10 cellular contexts compared by ENCODE assay signal in the genomic region with DNA sequence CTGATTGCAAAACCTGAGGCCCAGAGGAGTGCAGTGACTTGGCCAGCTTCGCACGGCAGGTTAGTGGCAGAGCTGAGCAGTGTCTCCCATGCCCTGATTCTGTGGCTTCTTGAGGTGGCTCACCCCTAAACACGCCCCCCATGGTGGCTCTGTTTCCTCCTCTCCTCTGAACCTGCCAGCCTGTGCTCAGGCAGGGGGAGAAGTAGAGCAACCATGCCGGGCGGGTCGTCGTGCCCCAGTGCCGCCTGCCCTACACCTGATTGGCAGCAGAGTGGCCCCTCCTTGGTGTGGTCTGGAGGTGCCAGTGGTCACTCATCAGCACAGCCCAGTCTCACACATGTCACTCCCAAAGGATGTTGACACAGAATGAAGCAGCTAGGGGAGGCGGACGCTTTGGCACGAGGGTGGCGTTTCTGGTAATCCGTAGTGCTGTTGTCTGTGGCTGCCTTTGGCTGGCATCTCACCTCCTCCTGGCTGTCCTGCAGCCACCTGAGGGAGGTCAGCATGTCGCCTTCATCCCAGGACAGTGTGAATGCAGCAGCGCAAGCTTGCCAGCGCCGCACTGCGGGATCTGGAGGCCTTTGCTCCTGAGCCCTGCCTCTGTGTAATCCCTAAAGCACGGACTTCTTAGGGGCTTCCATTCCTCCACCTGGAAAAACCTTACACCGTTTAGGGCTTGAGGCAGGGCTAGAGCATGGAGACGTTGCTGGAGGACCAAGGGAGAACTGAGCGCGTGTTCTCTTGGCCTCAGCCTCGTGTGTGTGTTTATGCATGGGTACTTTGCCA.
DNase-seq lines count a peak whose midpoint lies in the region; ATAC-seq, FAIRE-seq and TF ChIP-seq lines count a peak whose summit lies in the region.
"Had no signal": no experiment of that assay in that cellular context is flagged by ENCODE, and none has a peak within 500 bp of the region (broad histone marks: within the 10 kb centered on the region; RNA-seq: fewer than 3 reads in every experiment).

No MANE protein-coding gene starts in this region.

- ATAC-seq in HG03108 (IDR thresholded peaks at IDR 0.05; ENCODE audit: unreplicated experiment), result no peak

- intact Hi-C loops in esophagus squamous epithelium (cut with DNase I), result no loop called here

- TF ChIP-seq POLR2A in esophagus squamous epithelium (IDR thresholded peaks at IDR 0.05), result no peak

- no peaks in the 10 kb centered on the region for H3K9me3 ChIP-seq in esophagus squamous epithelium
- no peaks in the 10 kb centered on the region for H3K9me3 ChIP-seq in smooth muscle cell (replicated peaks; ENCODE audit: low read depth)
- no peaks in the 10 kb centered on the region for H3K9me3 ChIP-seq in GM23248 (ENCODE audit: low read depth)

- peak overlapping the region; percentile 22 to 88 (median 71) for H3K27ac ChIP-seq in esophagus squamous epithelium
- H3K27ac ChIP-seq in smooth muscle cell (ENCODE audit: low read depth), result peak overlapping the region; percentile 95
- H3K27ac ChIP-seq in GM23248, result no peak overlapping the region
- H3K27ac ChIP-seq: epithelial cell of prostate had no signal

- 44 to 78% methylated on average over 5 to 8 of the region's 24 CpGs for WGBS in esophagus squamous epithelium, 2 donors
- WGBS in smooth muscle cell (ENCODE audit: low lambda C conversion rate), result 59% methylated on average over 24 of the region's 24 CpGs
- 76 to 78% methylated on average over 24 of the region's 24 CpGs for WGBS in GM23248 (ENCODE audit: low coverage in 1 of 2, low lambda C conversion rate in 2 of 2, missing lambda C conversion rate in 2 of 2), 2 experiments

- H4K20me1 ChIP-seq in smooth muscle cell (ENCODE audit: low read depth) (peaks cover 100% of the 10 kb centered on the region), GM23248 (ENCODE audit: insufficient read depth) (peaks cover 7% of the 10 kb centered on the region; the same call in 1 of the 2 replicates)

- H3K4me1 ChIP-seq in esophagus squamous epithelium (peaks cover 69 to 100% (median 82%) of the 10 kb centered on the region in 3 donors), smooth muscle cell (ENCODE audit: low read depth) (peaks cover 52% of the 10 kb centered on the region), GM23248 (ENCODE audit: insufficient read depth) (peaks cover 48% of the 10 kb centered on the region)

- H3K4me1 Mint-ChIP-seq in IgD-negative memory B cell, result peaks cover 22 to 54% (median 44%) of the 10 kb centered on the region in 3 donors
- peaks cover 89% of the 10 kb centered on the region for H3K4me1 Mint-ChIP-seq in activated CD4-positive, alpha-beta memory T cell treated with anti-CD3 and anti-CD28 coated beads, Interleukin-2, amount 10 ng/mL, durations not matched to agents 7 days and 5 days

- peak overlapping the region; percentile 65 for H3K4me2 ChIP-seq in smooth muscle cell
- H3K4me2 ChIP-seq in GM23248 (ENCODE audit: unreplicated experiment), result no peak overlapping the region

- H3F3A ChIP-seq in smooth muscle cell (ENCODE audit: low read depth) (peaks cover 21% of the 10 kb centered on the region), GM23248 (ENCODE audit: insufficient read depth) (peaks cover 16% of the 10 kb centered on the region)

- peak overlapping the region in 3 of 4 donors; percentile 57 to 74 (median 59) for H3K4me3 Mint-ChIP-seq in IgD-negative memory B cell
- peak overlapping the region; percentile 55 for H3K4me3 Mint-ChIP-seq in activated CD4-positive, alpha-beta memory T cell treated with anti-CD3 and anti-CD28 coated beads, Interleukin-2, amount 10 ng/mL, durations not matched to agents 7 days and 5 days

- H3K27ac Mint-ChIP-seq in IgD-negative memory B cell, result peak overlapping the region in 2 of 3 donors; percentile 73 to 74
- peak overlapping the region; percentile 61 for H3K27ac Mint-ChIP-seq in activated CD4-positive, alpha-beta memory T cell treated with anti-CD3 and anti-CD28 coated beads, Interleukin-2, amount 10 ng/mL, durations not matched to agents 7 days and 5 days

- POLR2A ChIA-PET in activated CD4-positive, alpha-beta memory T cell treated with anti-CD3 and anti-CD28 coated beads, Interleukin-2, amount 10 ng/mL, durations not matched to agents 7 days and 5 days (lab: Charles Lee), result interaction anchor here (0.6 to 2.3 kb wide), 8 partner anchors 9 to 297 kb away, joined by 3 to 10 read pairs (median 4); no protein-coding TSS in a partner anchor

- H3K9me3 Mint-ChIP-seq in IgD-negative memory B cell, result no peaks in the 10 kb centered on the region
- no peaks in the 10 kb centered on the region for H3K9me3 Mint-ChIP-seq in activated CD4-positive, alpha-beta memory T cell treated with anti-CD3 and anti-CD28 coated beads, Interleukin-2, amount 10 ng/mL, durations not matched to agents 7 days and 5 days

- H3K9ac ChIP-seq in smooth muscle cell (ENCODE audit: low read depth), result no peak overlapping the region
- no peak overlapping the region for H3K9ac ChIP-seq in GM23248

- no peak for FAIRE-seq in frontal cortex (lab: Jason Lieb, UNC)

- H2AFZ ChIP-seq in smooth muscle cell (ENCODE audit: low read depth), result no peak overlapping the region
- no peak overlapping the region for H2AFZ ChIP-seq in GM23248

- no peak for TF ChIP-seq CTCF in esophagus squamous epithelium (IDR thresholded peaks at IDR 0.05)
- TF ChIP-seq CTCF in smooth muscle cell (IDR thresholded peaks at IDR 0.05; ENCODE audit: borderline replicate concordance, insufficient read depth, poor library complexity, severe bottlenecking), result no peak

- no peaks in the 10 kb centered on the region for H3K9me2 ChIP-seq in GM23248 (ENCODE audit: insufficient read depth)

- CTCF ChIA-PET in activated CD4-positive, alpha-beta memory T cell treated with anti-CD3 and anti-CD28 coated beads, Interleukin-2, amount 10 ng/mL, durations not matched to agents 7 days and 5 days (lab: Charles Lee), result interaction anchor here (0.6 to 1.1 kb wide), 2 partner anchors 34 to 186 kb away, joined by 3 to 4 read pairs; no protein-coding TSS in a partner anchor

- no peak for DNase-seq in activated CD4-positive, alpha-beta memory T cell treated with anti-CD3 and anti-CD28 coated beads, Interleukin-2, amount 10 ng/mL, durations not matched to agents 7 days and 5 days
- DNase-seq in esophagus squamous epithelium (lab: John Stamatoyannopoulos, UW) (no peak), smooth muscle cell (lab: John Stamatoyannopoulos, UW; ENCODE audit: unreplicated experiment) (no peak), frontal cortex (ENCODE audit: low spot score in 2 of 2) (no peak), Kasumi-1 (lab: John Stamatoyannopoulos, UW) (no peak), GM23248 (no peak)
- DNase-seq: NCI-H526 treated with DMSO at 0.1 percent for 48 hours had no signal

- peaks cover 4% of the 10 kb centered on the region for H3K27me3 Mint-ChIP-seq in IgD-negative memory B cell
- H3K27me3 Mint-ChIP-seq in activated CD4-positive, alpha-beta memory T cell treated with anti-CD3 and anti-CD28 coated beads, Interleukin-2, amount 10 ng/mL, durations not matched to agents 7 days and 5 days, result no peaks in the 10 kb centered on the region

- in situ Hi-C loops in GM23248 (cut with MboI), result no loop called here

- H3K27me3 ChIP-seq in esophagus squamous epithelium, result no peaks in the 10 kb centered on the region
- no peaks in the 10 kb centered on the region for H3K27me3 ChIP-seq in smooth muscle cell (ENCODE audit: low read depth)
- H3K27me3 ChIP-seq in GM23248 (replicated peaks; ENCODE audit: insufficient read depth), result no peaks in the 10 kb centered on the region

- H3K79me2 ChIP-seq in smooth muscle cell (ENCODE audit: low read depth) (peaks cover 87% of the 10 kb centered on the region), GM23248 (ENCODE audit: insufficient read depth) (peaks cover 100% of the 10 kb centered on the region)

- peaks cover 0 to 14% (median 0%) of the 10 kb centered on the region in 3 donors for H3K36me3 ChIP-seq in esophagus squamous epithelium
- H3K36me3 ChIP-seq in smooth muscle cell (ENCODE audit: low read depth), result no peaks in the 10 kb centered on the region
- no peaks in the 10 kb centered on the region for H3K36me3 ChIP-seq in GM23248 (ENCODE audit: low read depth)

- H3K4me3 ChIP-seq in esophagus squamous epithelium (no peak overlapping the region), smooth muscle cell (no peak overlapping the region), GM23248 (no peak overlapping the region)

- H3K36me3 Mint-ChIP-seq in IgD-negative memory B cell, result no peaks in the 10 kb centered on the region
- H3K36me3 Mint-ChIP-seq in activated CD4-positive, alpha-beta memory T cell treated with anti-CD3 and anti-CD28 coated beads, Interleukin-2, amount 10 ng/mL, durations not matched to agents 7 days and 5 days (ENCODE audit: low read depth), result peaks cover 39% of the 10 kb centered on the region
